ENCODE assay signal across 8 cellular contexts in the genomic region with DNA sequence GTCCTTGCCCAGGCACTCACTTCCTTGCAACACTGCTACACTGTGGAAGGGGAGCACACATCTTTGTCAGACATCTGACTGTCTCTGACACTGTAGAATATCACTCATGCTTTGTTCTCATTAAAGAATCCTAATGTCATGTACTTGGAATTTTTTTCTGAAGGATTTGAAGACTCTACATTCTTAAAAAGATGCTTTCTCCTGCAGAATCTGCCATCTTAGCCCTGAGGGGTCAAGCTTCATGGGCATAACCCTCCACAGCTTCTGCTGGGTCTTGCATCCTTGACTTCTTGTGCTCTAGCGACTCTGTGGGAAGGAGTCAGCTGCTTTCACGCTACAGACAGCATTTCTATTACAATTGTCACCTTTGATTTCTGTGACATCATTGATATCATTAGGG.
"Had no signal": no experiment of that assay in that cellular context is flagged by ENCODE, and none has a peak within 500 bp of the region (broad histone marks: within the 10 kb centered on the region; RNA-seq: fewer than 3 reads in every experiment).

No MANE protein-coding gene starts in this region.

- FAIRE-seq: G401.6, GM12878, GM12891, GM12892, GM18507, GM19239 had no signal

- ATAC-seq: GM12878 had no signal

- H3K4me3 ChIP-seq: GM12878 had no signal

- DNase-seq: GDM1, GF-D8 had no signal
